In the genomic region with DNA sequence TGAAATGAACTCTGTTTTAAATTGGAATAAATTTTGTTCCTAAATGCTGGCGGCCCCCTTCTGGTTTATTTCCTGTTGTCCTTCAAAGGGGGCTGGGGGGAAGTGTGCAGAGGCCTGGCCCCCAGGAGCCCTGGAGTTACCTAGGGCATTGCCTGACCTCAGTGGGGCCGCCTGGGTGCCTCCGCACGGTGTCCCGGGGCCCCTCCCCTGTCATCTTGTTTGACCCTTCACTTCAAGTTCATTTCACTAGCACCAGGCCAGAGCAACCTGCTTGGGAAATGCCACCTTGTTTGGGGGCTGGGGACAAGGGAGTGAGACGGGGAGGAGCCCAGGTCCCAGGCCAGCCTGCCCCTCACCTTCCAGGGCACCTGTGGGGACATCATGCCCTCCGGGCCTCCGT, we compare ENCODE assay signal across 1 cellular context.
TF ChIP-seq lines count a peak whose summit lies in the region.

No MANE protein-coding gene starts in this region.

TF ChIP-seq in K562, 482 proteins besides CTCF, POLR2A, EP300 and RAD21:
- TF ChIP-seq, protein P1, sequence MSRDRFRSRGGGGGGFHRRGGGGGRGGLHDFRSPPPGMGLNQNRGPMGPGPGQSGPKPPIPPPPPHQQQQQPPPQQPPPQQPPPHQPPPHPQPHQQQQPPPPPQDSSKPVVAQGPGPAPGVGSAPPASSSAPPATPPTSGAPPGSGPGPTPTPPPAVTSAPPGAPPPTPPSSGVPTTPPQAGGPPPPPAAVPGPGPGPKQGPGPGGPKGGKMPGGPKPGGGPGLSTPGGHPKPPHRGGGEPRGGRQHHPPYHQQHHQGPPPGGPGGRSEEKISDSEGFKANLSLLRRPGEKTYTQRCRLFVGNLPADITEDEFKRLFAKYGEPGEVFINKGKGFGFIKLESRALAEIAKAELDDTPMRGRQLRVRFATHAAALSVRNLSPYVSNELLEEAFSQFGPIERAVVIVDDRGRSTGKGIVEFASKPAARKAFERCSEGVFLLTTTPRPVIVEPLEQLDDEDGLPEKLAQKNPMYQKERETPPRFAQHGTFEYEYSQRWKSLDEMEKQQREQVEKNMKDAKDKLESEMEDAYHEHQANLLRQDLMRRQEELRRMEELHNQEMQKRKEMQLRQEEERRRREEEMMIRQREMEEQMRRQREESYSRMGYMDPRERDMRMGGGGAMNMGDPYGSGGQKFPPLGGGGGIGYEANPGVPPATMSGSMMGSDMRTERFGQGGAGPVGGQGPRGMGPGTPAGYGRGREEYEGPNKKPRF (IDR thresholded peaks at IDR 0.05; ENCODE audit: low read depth, low read length): no peak
- TF ChIP-seq, protein P2, sequence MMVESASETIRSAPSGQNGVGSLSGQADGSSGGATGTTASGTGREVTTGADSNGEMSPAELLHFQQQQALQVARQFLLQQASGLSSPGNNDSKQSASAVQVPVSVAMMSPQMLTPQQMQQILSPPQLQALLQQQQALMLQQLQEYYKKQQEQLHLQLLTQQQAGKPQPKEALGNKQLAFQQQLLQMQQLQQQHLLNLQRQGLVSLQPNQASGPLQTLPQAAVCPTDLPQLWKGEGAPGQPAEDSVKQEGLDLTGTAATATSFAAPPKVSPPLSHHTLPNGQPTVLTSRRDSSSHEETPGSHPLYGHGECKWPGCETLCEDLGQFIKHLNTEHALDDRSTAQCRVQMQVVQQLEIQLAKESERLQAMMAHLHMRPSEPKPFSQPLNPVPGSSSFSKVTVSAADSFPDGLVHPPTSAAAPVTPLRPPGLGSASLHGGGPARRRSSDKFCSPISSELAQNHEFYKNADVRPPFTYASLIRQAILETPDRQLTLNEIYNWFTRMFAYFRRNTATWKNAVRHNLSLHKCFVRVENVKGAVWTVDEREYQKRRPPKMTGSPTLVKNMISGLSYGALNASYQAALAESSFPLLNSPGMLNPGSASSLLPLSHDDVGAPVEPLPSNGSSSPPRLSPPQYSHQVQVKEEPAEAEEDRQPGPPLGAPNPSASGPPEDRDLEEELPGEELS (CRISPR knock-in tag; IDR thresholded peaks at IDR 0.05; ENCODE audit: borderline replicate concordance): no peak
